In the genomic region with DNA sequence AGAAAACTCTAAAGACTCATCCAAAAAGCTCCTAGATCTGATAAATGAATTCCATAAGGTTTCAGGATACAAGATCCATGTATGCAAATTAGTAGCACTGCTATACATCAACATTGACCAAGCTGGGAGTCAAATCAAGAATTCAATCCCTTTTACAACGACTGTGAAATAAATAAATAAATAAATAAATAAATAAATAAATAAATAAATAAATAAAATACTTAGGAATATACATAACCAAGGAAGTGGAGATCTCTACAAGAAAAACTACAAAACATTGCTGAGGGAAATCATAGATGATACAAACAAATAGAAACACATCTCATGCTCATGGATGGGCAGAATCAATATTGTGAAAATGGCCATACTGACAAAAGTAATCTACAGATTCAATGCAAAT, we compare ENCODE assay signal across 9 cellular contexts.
"Had no signal": no experiment of that assay in that cellular context is flagged by ENCODE, and none has a peak within 500 bp of the region (broad histone marks: within the 10 kb centered on the region; RNA-seq: fewer than 3 reads in every experiment).

No MANE protein-coding gene starts in this region.

- H3K27ac ChIP-seq: HL-60, KMS-11 had no signal

- H3K4me2 ChIP-seq: KMS-11 had no signal

- H3K4me3 ChIP-seq: K562 had no signal

- DNase-seq: IMR-90, Karpas-422, KBM-7, KG1 had no signal

- ATAC-seq: HepG2, K562 had no signal

- FAIRE-seq: HepG2, HTR-8/SVneo, K562 had no signal
